ENCODE assay signal across 1 cellular context in the genomic region with DNA sequence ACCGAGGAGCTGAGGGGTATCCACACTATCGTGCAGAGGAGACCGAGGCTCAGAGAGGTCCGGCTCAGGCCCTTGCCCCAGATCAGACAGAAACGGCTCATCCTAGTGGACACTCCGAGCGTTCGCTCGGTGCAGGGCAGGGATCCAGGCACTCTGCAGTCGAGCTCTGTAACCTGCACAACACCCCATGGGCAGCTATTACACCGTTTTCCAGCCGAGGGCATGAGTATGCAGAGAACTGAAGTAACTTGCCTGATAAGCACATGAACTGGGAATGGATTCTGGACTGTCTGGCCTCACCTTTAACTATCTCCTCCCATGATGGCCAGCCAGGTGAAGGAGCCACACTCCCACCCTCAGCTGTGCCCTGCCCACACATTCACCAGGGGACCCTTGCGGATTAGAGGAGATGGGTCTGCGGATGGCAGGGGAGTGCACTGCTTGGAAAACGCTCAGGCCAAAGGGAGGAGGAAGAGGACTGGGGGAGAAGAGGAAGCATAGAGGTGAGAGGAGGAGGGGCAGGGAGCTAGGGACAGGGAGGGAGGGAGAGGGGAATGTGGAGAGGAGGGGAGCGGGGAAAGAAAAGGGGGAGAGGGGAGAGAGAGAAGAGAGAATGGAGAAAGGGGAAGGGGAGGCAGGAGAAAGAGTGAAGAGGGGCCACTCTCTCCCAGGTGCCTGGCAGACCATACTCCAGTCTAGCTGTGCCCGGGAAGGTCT.
TF ChIP-seq lines count a peak whose summit lies in the region.

No MANE protein-coding gene starts in this region.

TF ChIP-seq in neural cell, 6 proteins besides CTCF, POLR2A, EP300 and RAD21 (continued from another document):
- TF ChIP-seq, protein P1, sequence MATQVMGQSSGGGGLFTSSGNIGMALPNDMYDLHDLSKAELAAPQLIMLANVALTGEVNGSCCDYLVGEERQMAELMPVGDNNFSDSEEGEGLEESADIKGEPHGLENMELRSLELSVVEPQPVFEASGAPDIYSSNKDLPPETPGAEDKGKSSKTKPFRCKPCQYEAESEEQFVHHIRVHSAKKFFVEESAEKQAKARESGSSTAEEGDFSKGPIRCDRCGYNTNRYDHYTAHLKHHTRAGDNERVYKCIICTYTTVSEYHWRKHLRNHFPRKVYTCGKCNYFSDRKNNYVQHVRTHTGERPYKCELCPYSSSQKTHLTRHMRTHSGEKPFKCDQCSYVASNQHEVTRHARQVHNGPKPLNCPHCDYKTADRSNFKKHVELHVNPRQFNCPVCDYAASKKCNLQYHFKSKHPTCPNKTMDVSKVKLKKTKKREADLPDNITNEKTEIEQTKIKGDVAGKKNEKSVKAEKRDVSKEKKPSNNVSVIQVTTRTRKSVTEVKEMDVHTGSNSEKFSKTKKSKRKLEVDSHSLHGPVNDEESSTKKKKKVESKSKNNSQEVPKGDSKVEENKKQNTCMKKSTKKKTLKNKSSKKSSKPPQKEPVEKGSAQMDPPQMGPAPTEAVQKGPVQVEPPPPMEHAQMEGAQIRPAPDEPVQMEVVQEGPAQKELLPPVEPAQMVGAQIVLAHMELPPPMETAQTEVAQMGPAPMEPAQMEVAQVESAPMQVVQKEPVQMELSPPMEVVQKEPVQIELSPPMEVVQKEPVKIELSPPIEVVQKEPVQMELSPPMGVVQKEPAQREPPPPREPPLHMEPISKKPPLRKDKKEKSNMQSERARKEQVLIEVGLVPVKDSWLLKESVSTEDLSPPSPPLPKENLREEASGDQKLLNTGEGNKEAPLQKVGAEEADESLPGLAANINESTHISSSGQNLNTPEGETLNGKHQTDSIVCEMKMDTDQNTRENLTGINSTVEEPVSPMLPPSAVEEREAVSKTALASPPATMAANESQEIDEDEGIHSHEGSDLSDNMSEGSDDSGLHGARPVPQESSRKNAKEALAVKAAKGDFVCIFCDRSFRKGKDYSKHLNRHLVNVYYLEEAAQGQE (IDR thresholded peaks at IDR 0.05; ENCODE audit: borderline replicate concordance) = no peak
- no peak for TF ChIP-seq TAF1 (IDR thresholded peaks at IDR 0.05; ENCODE audit: low read depth)
